Comparison of ENCODE assay signal across 15 cellular contexts in the genomic region with DNA sequence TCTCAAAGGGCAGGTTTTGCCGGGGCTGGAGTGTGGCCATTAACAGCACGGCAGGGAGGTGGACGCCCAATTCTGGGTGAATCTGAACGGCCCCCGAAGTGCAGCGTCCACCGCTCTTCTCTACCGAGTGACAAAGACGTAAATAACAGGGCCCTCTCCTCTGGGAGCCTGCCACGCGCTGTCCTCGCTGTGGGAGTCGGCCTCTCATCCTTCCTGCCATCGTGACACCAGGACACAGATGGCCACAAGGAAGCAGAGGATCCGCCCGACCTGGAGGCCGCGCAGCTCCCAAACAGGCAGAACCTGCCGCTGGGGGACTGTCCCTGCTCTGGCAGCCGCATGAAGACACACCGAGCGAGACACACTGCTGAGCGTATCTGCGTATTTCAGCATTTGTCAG. TPM values are rescaled to one million over a fixed set of nuclear protein-coding genes. Genes with fewer than 3 reads are reported as not detected.
DNase-seq lines count a peak whose midpoint lies in the region; ATAC-seq and TF ChIP-seq lines count a peak whose summit lies in the region.
"Had no signal": no experiment of that assay in that cellular context is flagged by ENCODE, and none has a peak within 500 bp of the region (broad histone marks: within the 10 kb centered on the region; RNA-seq: fewer than 3 reads in every experiment).

No MANE protein-coding gene starts in this region.

- no peak for TF ChIP-seq CTCF in HEK293 (tag by site-specific recombination; IDR thresholded peaks at IDR 0.05)
- TF ChIP-seq CTCF in hepatocyte (IDR thresholded peaks at IDR 0.05; ENCODE audit: poor library complexity), result no peak

- H3K27ac ChIP-seq in HEK293 (ENCODE audit: extremely low read depth, low read depth, low read length) (no peak overlapping the region), hepatocyte (no peak overlapping the region)

- H3K9me3 ChIP-seq in HEK293 (ENCODE audit: control insufficient read depth, insufficient read depth, low read depth, low read length), result no peaks in the 10 kb centered on the region
- H3K9me3 ChIP-seq in hepatocyte (ENCODE audit: low read depth), result no peaks in the 10 kb centered on the region

- DNase-seq in D341Med (ENCODE audit: low spot score) (peak; percentile 20), posterior vena cava (ENCODE audit: low spot score) (peak; percentile 51), hepatocyte (ENCODE audit: low spot score) (no peak), NCI-H524 (lab: John Stamatoyannopoulos, UW) (no peak)
- no peak for DNase-seq in activated CD4-positive, alpha-beta memory T cell treated with anti-CD3 and anti-CD28 coated beads for 36 hours
- DNase-seq: DMS 273 treated with DMSO at 0.1 percent for 48 hours, NCI-H1436 treated with DMSO at 0.1 percent for 48 hours, NCI-H2081 treated with DMSO at 0.1 percent for 48 hours, NCI-H2227 treated with DMSO at 0.1 percent for 48 hours, NCI-H526 treated with DMSO at 0.1 percent for 48 hours, PC-3 had no signal

- POLR2A ChIA-PET in HEK293 (lab: Yijun Ruan, JAX), result no interaction called here
- POLR2A ChIA-PET in activated CD4-positive, alpha-beta memory T cell treated with anti-CD3 and anti-CD28 coated beads for 36 hours (lab: Charles Lee), result no interaction called here

- H3K36me3 Mint-ChIP-seq in activated CD4-positive, alpha-beta memory T cell treated with anti-CD3 and anti-CD28 coated beads for 36 hours, result peaks cover 9% of the 10 kb centered on the region

- CTCF ChIA-PET in HEK293 (lab: Yijun Ruan, JAX), result interaction anchor here (0.6 kb wide), 1 partner anchor 88 kb away, joined by 3 read pairs; no protein-coding TSS in a partner anchor
- CTCF ChIA-PET in activated CD4-positive, alpha-beta memory T cell treated with anti-CD3 and anti-CD28 coated beads for 36 hours (lab: Charles Lee), result no interaction called here

- ATAC-seq in esophagus mucosa, result peak; percentile 80
- ATAC-seq: PC-3 had no signal

- no peaks in the 10 kb centered on the region for H4K20me1 ChIP-seq in hepatocyte (ENCODE audit: insufficient read depth, poor library complexity, severe bottlenecking)

- no peaks in the 10 kb centered on the region for H3K9me2 ChIP-seq in hepatocyte (replicated peaks; ENCODE audit: insufficient read depth)

- no peak overlapping the region for H2AFZ ChIP-seq in hepatocyte

- intact Hi-C loops in posterior vena cava (cut with DNase I), result no loop called here
- intact Hi-C loops in activated CD4-positive, alpha-beta memory T cell treated with anti-CD3 and anti-CD28 coated beads for 36 hours (cut with micrococcal nuclease), result no loop called here

- H3K4me2 ChIP-seq in hepatocyte, result no peak overlapping the region

- H3K27me3 Mint-ChIP-seq in activated CD4-positive, alpha-beta memory T cell treated with anti-CD3 and anti-CD28 coated beads for 36 hours, result no peaks in the 10 kb centered on the region

- H3K27me3 ChIP-seq in hepatocyte, result no peaks in the 10 kb centered on the region

- no peaks in the 10 kb centered on the region for H3K9me3 Mint-ChIP-seq in activated CD4-positive, alpha-beta memory T cell treated with anti-CD3 and anti-CD28 coated beads for 36 hours

- H3K4me1 ChIP-seq in HEK293 (ENCODE audit: control insufficient read depth, insufficient read depth, low read length) (no peaks in the 10 kb centered on the region), hepatocyte (ENCODE audit: insufficient read depth) (no peaks in the 10 kb centered on the region)

- H3K4me3 ChIP-seq in HEK293 (ENCODE audit: low read depth, low read length) (no peak overlapping the region), hepatocyte (no peak overlapping the region)

- H3K4me3 Mint-ChIP-seq in activated CD4-positive, alpha-beta memory T cell treated with anti-CD3 and anti-CD28 coated beads for 36 hours, result no peak overlapping the region

- H3K4me1 Mint-ChIP-seq in activated CD4-positive, alpha-beta memory T cell treated with anti-CD3 and anti-CD28 coated beads for 36 hours (ENCODE audit: low read depth), result no peaks in the 10 kb centered on the region

- H3K36me3 ChIP-seq in HEK293 (ENCODE audit: control insufficient read depth in 2 of 2, insufficient read depth in 1 of 2, low read length in 2 of 2) (peaks cover 6 to 56% of the 10 kb centered on the region in 2 experiments), hepatocyte (replicated peaks; ENCODE audit: insufficient read depth, low read depth) (no peaks in the 10 kb centered on the region)

- H3K79me2 ChIP-seq in hepatocyte, result peaks cover 2% of the 10 kb centered on the region

- WGBS in hepatocyte (ENCODE audit: low lambda C conversion rate, missing lambda C conversion rate), result 96% methylated on average over 24 of the region's 24 CpGs

- H3K27ac Mint-ChIP-seq in activated CD4-positive, alpha-beta memory T cell treated with anti-CD3 and anti-CD28 coated beads for 36 hours, result no peak overlapping the region

TF ChIP-seq in HEK293, 187 proteins besides CTCF, POLR2A, EP300 and RAD21:
- TF ChIP-seq, protein P1, sequence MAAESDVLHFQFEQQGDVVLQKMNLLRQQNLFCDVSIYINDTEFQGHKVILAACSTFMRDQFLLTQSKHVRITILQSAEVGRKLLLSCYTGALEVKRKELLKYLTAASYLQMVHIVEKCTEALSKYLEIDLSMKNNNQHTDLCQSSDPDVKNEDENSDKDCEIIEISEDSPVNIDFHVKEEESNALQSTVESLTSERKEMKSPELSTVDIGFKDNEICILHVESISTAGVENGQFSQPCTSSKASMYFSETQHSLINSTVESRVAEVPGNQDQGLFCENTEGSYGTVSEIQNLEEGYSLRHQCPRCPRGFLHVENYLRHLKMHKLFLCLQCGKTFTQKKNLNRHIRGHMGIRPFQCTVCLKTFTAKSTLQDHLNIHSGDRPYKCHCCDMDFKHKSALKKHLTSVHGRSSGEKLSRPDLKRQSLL (tag by site-specific recombination; IDR thresholded peaks at IDR 0.05), result no peak
- TF ChIP-seq ZNF600 (tag by site-specific recombination; IDR thresholded peaks at IDR 0.05), result 0 out of 2 replicates have a peak, but pooled peaks have one; percentile 10

RNA-seq across cellular contexts. Expression of gene CDK11B, which starts 12.1 kb away (rescaled TPM):
- total RNA-seq in esophagus mucosa, result 10.9 TPM
- total RNA-seq in posterior vena cava, result 10 to 100 TPM; 19.4 to 24.3 TPM
- total RNA-seq in hepatocyte, result 7.5 and 10.1 TPM in 2 replicates
- 15.3 and 21.3 TPM in 2 replicates for polyA plus RNA-seq in hepatocyte
- 10 to 100 TPM; 32.4 to 36.9 TPM for total RNA-seq in activated CD4-positive, alpha-beta memory T cell treated with anti-CD3 and anti-CD28 coated beads for 36 hours

RNA-seq across cellular contexts. Expression of gene SLC35E2B, which starts 21.7 kb away (rescaled TPM):
- total RNA-seq in esophagus mucosa, result 17.4 TPM
- total RNA-seq in posterior vena cava, result 10 to 100 TPM; 20.7 to 27.7 TPM
- total RNA-seq in hepatocyte, result 46.7 and 48.2 TPM in 2 replicates
- polyA plus RNA-seq in hepatocyte, result 27.5 and 29.2 TPM in 2 replicates
- 10 to 100 TPM; 29.0 to 30.1 TPM for total RNA-seq in activated CD4-positive, alpha-beta memory T cell treated with anti-CD3 and anti-CD28 coated beads for 36 hours

RNA-seq across cellular contexts. Expression of gene MMP23B, which starts 38.9 kb away (rescaled TPM):
- total RNA-seq in esophagus mucosa, result 0.92 TPM
- 10 to 100 TPM; 36.1 to 78.5 TPM for total RNA-seq in posterior vena cava
- total RNA-seq in hepatocyte, result 48.0 and 73.4 TPM in 2 replicates
- 136 and 184 TPM in 2 replicates for polyA plus RNA-seq in hepatocyte
- total RNA-seq in activated CD4-positive, alpha-beta memory T cell treated with anti-CD3 and anti-CD28 coated beads for 36 hours, result 1 to 10 TPM in 1 of 2 experiments, under 1 TPM in 1; 0.61 to 1.1 TPM
- total RNA-seq: H4, HT1080 had no signal

RNA-seq across cellular contexts. Expression of gene CDK11A, which starts 53.3 kb away (rescaled TPM):
- 15.7 TPM for total RNA-seq in esophagus mucosa
- 10 to 100 TPM; 29.2 to 37.7 TPM for total RNA-seq in posterior vena cava
- 9.2 and 19.5 TPM in 2 replicates for total RNA-seq in hepatocyte
- polyA plus RNA-seq in hepatocyte, result 30.9 and 41.6 TPM in 2 replicates
- 10 to 100 TPM; 44.5 to 49.1 TPM for total RNA-seq in activated CD4-positive, alpha-beta memory T cell treated with anti-CD3 and anti-CD28 coated beads for 36 hours

RNA-seq across cellular contexts. Expression of gene MIB2, which starts 55.6 kb away (rescaled TPM):
- total RNA-seq in esophagus mucosa (87.5 TPM), posterior vena cava (10 to 100 TPM; 29.4 to 35.9 TPM), hepatocyte (34.8 and 47.5 TPM in 2 replicates)
- polyA plus RNA-seq in hepatocyte, result 75.3 and 121 TPM in 2 replicates
- total RNA-seq in activated CD4-positive, alpha-beta memory T cell treated with anti-CD3 and anti-CD28 coated beads for 36 hours, result 10 to 100 TPM; 31.1 to 36.1 TPM

Comparison
In these comparisons a context has a peak if more than half of its experiments do, and no peak if none do; other contexts are left out.
1. DNase-seq: peak in D341Med (single experiment) and posterior vena cava (single experiment); none in hepatocyte (single experiment), NCI-H524 (0 of 2) and activated CD4-positive, alpha-beta memory T cell treated with anti-CD3 and anti-CD28 coated beads for 36 hours (single experiment).
2. RNA of gene MMP23B, which starts 38.9 kb away (total RNA-seq): 36.1 to 78.5 TPM in posterior vena cava and 48.0 to 73.4 TPM in hepatocyte; 0.61 to 1.1 TPM in activated CD4-positive, alpha-beta memory T cell treated with anti-CD3 and anti-CD28 coated beads for 36 hours and 0.92 TPM in esophagus mucosa (single experiment); every median in the first group is over 10 times any median in the second.